Comparison of ENCODE assay signal across 16 cellular contexts in genomic region chr3:115615001-115615447, GRCh38. TPM values are rescaled to one million over a fixed set of nuclear protein-coding genes. Genes with fewer than 3 reads are reported as not detected.
DNase-seq lines count a peak whose midpoint lies in the region; ATAC-seq and TF ChIP-seq lines count a peak whose summit lies in the region.
"Had no signal": no experiment of that assay in that cellular context is flagged by ENCODE, and none has a peak within 500 bp of the region (broad histone marks: within the 10 kb centered on the region; RNA-seq: fewer than 3 reads in every experiment).

No MANE protein-coding gene starts in this region.

- DNase-seq in Daoy (ENCODE audit: low read depth) (peak; percentile 52), M059J (ENCODE audit: low read depth) (peak; percentile 86), cardiac fibroblast (ENCODE audit: low read depth in 2 of 2) (peak; percentile 11 to 26), iPS-NIHi7 (ENCODE audit: extremely low spot score) (peak; percentile 55), erythroblast (lab: John Stamatoyannopoulos, UW) (no peak), D341Med (ENCODE audit: low spot score) (no peak), CD14-positive monocyte (ENCODE audit: low spot score) (no peak)
- DNase-seq in activated CD8-positive, alpha-beta T cell treated with anti-CD3 and anti-CD28 coated beads for 36 hours, result no peak
- DNase-seq: activated CD8-positive, alpha-beta memory T cell treated with anti-CD3 and anti-CD28 coated beads, Interleukin-2, amount 10 ng/mL, durations not matched to agents 7 days and 5 days; cerebellar nuclear complex; COR-L47; HFFc6; MV-4-11; spleen had no signal

- no peaks in the 10 kb centered on the region for H3K36me3 Mint-ChIP-seq in activated CD8-positive, alpha-beta T cell treated with anti-CD3 and anti-CD28 coated beads for 36 hours (ENCODE audit: low read depth)
- H3K36me3 Mint-ChIP-seq in CD14-positive monocyte, result no peaks in the 10 kb centered on the region
- H3K36me3 Mint-ChIP-seq: activated CD8-positive, alpha-beta memory T cell treated with anti-CD3 and anti-CD28 coated beads, Interleukin-2, amount 10 ng/mL, durations not matched to agents 7 days and 5 days; activated naive CD4-positive, alpha-beta T cell treated with anti-CD3 and anti-CD28 coated beads, Interleukin-2, amount 50 U/mL, for 24 hours had no signal

- POLR2A ChIA-PET in activated CD8-positive, alpha-beta T cell treated with anti-CD3 and anti-CD28 coated beads for 36 hours (lab: Charles Lee), result no interaction called here

- CTCF ChIA-PET in activated CD8-positive, alpha-beta T cell treated with anti-CD3 and anti-CD28 coated beads for 36 hours (lab: Charles Lee), result interaction anchor here (1.3 kb wide), 1 partner anchor 8 kb away, joined by 4 read pairs; the partner anchor contains the start of gene GAP43

- no peak for TF ChIP-seq POLR2A in erythroblast (IDR thresholded peaks at IDR 0.05; ENCODE audit: low read length)

- peaks cover 13% of the 10 kb centered on the region for H3K4me1 Mint-ChIP-seq in activated CD8-positive, alpha-beta T cell treated with anti-CD3 and anti-CD28 coated beads for 36 hours (ENCODE audit: low read depth)
- no peaks in the 10 kb centered on the region for H3K4me1 Mint-ChIP-seq in CD14-positive monocyte
- H3K4me1 Mint-ChIP-seq: activated naive CD4-positive, alpha-beta T cell treated with anti-CD3 and anti-CD28 coated beads, Interleukin-2, amount 50 U/mL, for 24 hours had no signal

- peaks cover 15% of the 10 kb centered on the region for H3K27me3 Mint-ChIP-seq in activated CD8-positive, alpha-beta T cell treated with anti-CD3 and anti-CD28 coated beads for 36 hours
- peaks cover 0 to 3% (median 0%) of the 10 kb centered on the region in 3 donors for H3K27me3 Mint-ChIP-seq in CD14-positive monocyte (ENCODE audit: low read depth in 3 of 3)

- intact Hi-C loops in activated CD8-positive, alpha-beta T cell treated with anti-CD3 and anti-CD28 coated beads for 36 hours (cut with micrococcal nuclease), result no loop called here
- intact Hi-C loops in CD14-positive monocyte (cut with micrococcal nuclease), result no loop called here

- H3K9me3 Mint-ChIP-seq in activated CD8-positive, alpha-beta T cell treated with anti-CD3 and anti-CD28 coated beads for 36 hours, result no peaks in the 10 kb centered on the region
- H3K9me3 Mint-ChIP-seq in CD14-positive monocyte, result peaks cover 0 to 7% (median 0%) of the 10 kb centered on the region in 7 donors
- H3K9me3 Mint-ChIP-seq: activated naive CD4-positive, alpha-beta T cell treated with anti-CD3 and anti-CD28 coated beads, Interleukin-2, amount 50 U/mL, for 24 hours; HFFc6 had no signal

- H3K27ac Mint-ChIP-seq in activated CD8-positive, alpha-beta T cell treated with anti-CD3 and anti-CD28 coated beads for 36 hours, result no peak overlapping the region
- H3K27ac Mint-ChIP-seq in CD14-positive monocyte, result no peak overlapping the region
- H3K27ac Mint-ChIP-seq: activated CD8-positive, alpha-beta memory T cell treated with anti-CD3 and anti-CD28 coated beads, Interleukin-2, amount 10 ng/mL, durations not matched to agents 7 days and 5 days; activated naive CD4-positive, alpha-beta T cell treated with anti-CD3 and anti-CD28 coated beads, Interleukin-2, amount 50 U/mL, for 24 hours; HFFc6 had no signal

- no peak for TF ChIP-seq CTCF in cardiac fibroblast (IDR thresholded peaks at IDR 0.05; ENCODE audit: low read depth, low read length)
- TF ChIP-seq CTCF in activated CD8-positive, alpha-beta T cell treated with anti-CD3 and anti-CD28 coated beads for 36 hours (IDR thresholded peaks at IDR 0.05), result no peak
- TF ChIP-seq CTCF in CD14-positive monocyte (IDR thresholded peaks at IDR 0.05), result no peak

- no peak for ATAC-seq in activated CD8-positive, alpha-beta T cell treated with anti-CD3 and anti-CD28 coated beads for 36 hours
- ATAC-seq: activated CD8-positive, alpha-beta memory T cell treated with anti-CD3 and anti-CD28 coated beads, Interleukin-2, amount 10 ng/mL, durations not matched to agents 7 days and 5 days had no signal

- no peak overlapping the region for H3K4me3 Mint-ChIP-seq in activated CD8-positive, alpha-beta T cell treated with anti-CD3 and anti-CD28 coated beads for 36 hours
- no peak overlapping the region for H3K4me3 Mint-ChIP-seq in CD14-positive monocyte
- H3K4me3 Mint-ChIP-seq: activated CD8-positive, alpha-beta memory T cell treated with anti-CD3 and anti-CD28 coated beads, Interleukin-2, amount 10 ng/mL, durations not matched to agents 7 days and 5 days; activated naive CD4-positive, alpha-beta T cell treated with anti-CD3 and anti-CD28 coated beads, Interleukin-2, amount 50 U/mL, for 24 hours; HFFc6 had no signal

- no peak overlapping the region for H3K4me3 ChIP-seq in cardiac fibroblast (replicated peaks in 1 of 2; ENCODE audit: low read depth in 2 of 2, low read length in 2 of 2)
- H3K4me3 ChIP-seq: spleen had no signal

RNA-seq across cellular contexts. Expression of gene GAP43, which starts 8.3 kb away (rescaled TPM):
- 0.06 and 0.12 TPM in 2 replicates for total RNA-seq in Daoy (2014; rRNA removed; shearing (Covaris generic))
- 0.71 TPM in 1 of 2 replicates, not detected in the other for total RNA-seq in M059J (2014; rRNA removed; shearing (Covaris generic))
- total RNA-seq in activated CD8-positive, alpha-beta T cell treated with anti-CD3 and anti-CD28 coated beads for 36 hours, result not detected
- polyA plus RNA-seq in CD14-positive monocyte, result not detected
- total RNA-seq: activated CD8-positive, alpha-beta memory T cell treated with anti-CD3 and anti-CD28 coated beads, Interleukin-2, amount 10 ng/mL, durations not matched to agents 7 days and 5 days; endothelial cell of umbilical vein had no signal

Comparison
In these comparisons a context has a peak if more than half of its experiments do, and no peak if none do; other contexts are left out.
1. DNase-seq: peak in Daoy (single experiment), M059J (single experiment), cardiac fibroblast (2 of 2) and iPS-NIHi7 (single experiment); none in activated CD8-positive, alpha-beta T cell treated with anti-CD3 and anti-CD28 coated beads for 36 hours (single experiment), erythroblast (0 of 2), D341Med (single experiment) and CD14-positive monocyte (single experiment).